Comparison of ENCODE assay signal across 11 cellular contexts in the genomic region with DNA sequence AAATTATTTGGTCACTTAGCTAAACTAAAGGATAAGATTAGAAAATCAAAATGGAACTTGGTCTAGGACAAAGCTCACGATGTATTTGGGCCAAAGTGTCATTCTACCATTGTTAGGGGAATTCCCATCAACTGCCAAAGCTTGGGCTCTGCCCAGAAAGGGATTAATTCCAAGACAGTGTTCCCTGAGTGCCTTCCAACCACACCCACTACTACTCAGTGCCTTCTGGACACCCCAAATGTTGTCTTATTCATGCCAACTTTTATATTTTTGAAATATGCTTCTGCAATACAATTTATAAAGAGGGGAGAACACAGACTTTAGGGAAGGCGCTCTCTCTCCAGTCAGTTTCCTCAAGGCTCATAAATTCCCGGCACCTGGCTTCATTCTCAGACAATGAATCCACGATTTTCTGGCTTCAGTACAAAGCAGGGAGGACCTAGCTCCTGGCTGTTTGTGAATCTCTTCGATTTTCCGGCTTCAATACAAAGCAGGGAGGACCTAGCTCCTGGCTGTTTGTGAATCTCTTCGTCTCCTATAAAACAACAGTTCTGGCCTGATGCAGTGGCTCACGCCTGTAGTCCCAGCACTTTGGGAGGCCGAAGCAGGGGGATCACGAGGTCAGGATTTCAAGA.
DNase-seq lines count a peak whose midpoint lies in the region; ATAC-seq, FAIRE-seq and TF ChIP-seq lines count a peak whose summit lies in the region.
"Had no signal": no experiment of that assay in that cellular context is flagged by ENCODE, and none has a peak within 500 bp of the region (broad histone marks: within the 10 kb centered on the region; RNA-seq: fewer than 3 reads in every experiment).

No MANE protein-coding gene starts in this region.

- H3F3A ChIP-seq in smooth muscle cell (ENCODE audit: low read depth) = no peaks in the 10 kb centered on the region

- H3K9ac ChIP-seq in iPS-20b (ENCODE audit: low read depth, low read length) (peak overlapping the region; percentile 16; the same call in 1 of the 2 replicates), smooth muscle cell (ENCODE audit: low read depth) (no peak overlapping the region)

- CTCF ChIA-PET in WTC11 (lab: Charles Lee) = interaction anchor here (0.5 to 2.6 kb wide), 6 partner anchors 54 to 317 kb away, joined by 3 to 9 read pairs (median 3); no protein-coding TSS in a partner anchor

- POLR2A ChIA-PET in WTC11 (lab: Charles Lee) = no interaction called here

- FAIRE-seq in GM19239 (lab: Jason Lieb, UNC) = no peak

- H3K27me3 ChIP-seq in iPS-20b (ENCODE audit: insufficient read depth, low read length) = no peaks in the 10 kb centered on the region
- H3K27me3 ChIP-seq in smooth muscle cell (ENCODE audit: low read depth) = no peaks in the 10 kb centered on the region

- DNase-seq in HT1080 (ENCODE audit: low read depth) (peak; percentile 23), WTC11 (ENCODE audit: low spot score) (no peak), smooth muscle cell (lab: John Stamatoyannopoulos, UW; ENCODE audit: unreplicated experiment) (no peak), NOMO-1 treated with dmso at 0.1 percent for 144 hours (lab: John Stamatoyannopoulos, UW; ENCODE audit: unreplicated experiment) (no peak), COLO668 (lab: John Stamatoyannopoulos, UW; ENCODE audit: unreplicated experiment) (no peak), GM19239 (ENCODE audit: insufficient read length, low spot score) (no peak)
- no peak for DNase-seq in stimulated activated CD4-positive, alpha-beta T cell treated with anti-CD3 and anti-CD28 coated beads, Interleukin-4, amount 100 ng/mL, for 1 hour
- DNase-seq: cortex of kidney, T1000 had no signal

- peaks cover 19% of the 10 kb centered on the region for H3K4me1 Mint-ChIP-seq in WTC11

- 64% methylated on average over 10 of the region's 10 CpGs for WGBS in smooth muscle cell (ENCODE audit: low lambda C conversion rate)

- no peaks in the 10 kb centered on the region for H3K36me3 Mint-ChIP-seq in WTC11

- peak; percentile 88 for ATAC-seq in WTC11

- no peaks in the 10 kb centered on the region for H3K79me2 ChIP-seq in smooth muscle cell (ENCODE audit: low read depth)

- H4K20me1 ChIP-seq in smooth muscle cell (ENCODE audit: low read depth) = no peaks in the 10 kb centered on the region

- peak overlapping the region; percentile 54 for H2AFZ ChIP-seq in smooth muscle cell (ENCODE audit: low read depth)

- H3K36me3 ChIP-seq in iPS-20b (ENCODE audit: insufficient read depth, low read depth, low read length) (no peaks in the 10 kb centered on the region), smooth muscle cell (ENCODE audit: low read depth) (no peaks in the 10 kb centered on the region)

- H3K27ac Mint-ChIP-seq in WTC11 = peak overlapping the region; percentile 85
- H3K27ac Mint-ChIP-seq: activated T-helper 1 cell treated with anti-CD3 and anti-CD28 coated beads, Interleukin-12 subunit alpha, Interleukin-12 subunit beta, Interleukin-2, Interleukin-4 antibody, amounts not matched to agents 30 ng/mL and 10 ng/mL and 1 ng/mL, durations not matched to agents 14 hours and 24 hours and 36 hours had no signal

- H3K9me3 Mint-ChIP-seq in WTC11 = no peaks in the 10 kb centered on the region
- H3K9me3 Mint-ChIP-seq: activated T-helper 1 cell treated with anti-CD3 and anti-CD28 coated beads, Interleukin-12 subunit alpha, Interleukin-12 subunit beta, Interleukin-2, Interleukin-4 antibody, amounts not matched to agents 30 ng/mL and 10 ng/mL and 1 ng/mL, durations not matched to agents 14 hours and 24 hours and 36 hours had no signal

- no peak overlapping the region for H3K27ac ChIP-seq in iPS-20b (ENCODE audit: low read length)
- no peak overlapping the region for H3K27ac ChIP-seq in smooth muscle cell (ENCODE audit: low read depth)

- 0 out of 2 replicates have a peak overlapping the region, but pooled peaks have one; percentile 5 for H3K4me3 Mint-ChIP-seq in WTC11
- H3K4me3 Mint-ChIP-seq: activated T-helper 1 cell treated with anti-CD3 and anti-CD28 coated beads, Interleukin-12 subunit alpha, Interleukin-12 subunit beta, Interleukin-2, Interleukin-4 antibody, amounts not matched to agents 30 ng/mL and 10 ng/mL and 1 ng/mL, durations not matched to agents 14 hours and 24 hours and 36 hours had no signal

- H3K27me3 Mint-ChIP-seq in WTC11 (ENCODE audit: low read depth) = no peaks in the 10 kb centered on the region

- H3K4me1 ChIP-seq in iPS-20b (ENCODE audit: insufficient read depth, low read length) = peaks cover 2% of the 10 kb centered on the region; the same call in 1 of the 2 replicates
- H3K4me1 ChIP-seq in smooth muscle cell (ENCODE audit: low read depth) = no peaks in the 10 kb centered on the region

- TF ChIP-seq CTCF in WTC11 (IDR thresholded peaks at IDR 0.05) (no peak), smooth muscle cell (IDR thresholded peaks at IDR 0.05; ENCODE audit: borderline replicate concordance, insufficient read depth, poor library complexity, severe bottlenecking) (no peak)

- H3K9me3 ChIP-seq in iPS-20b (ENCODE audit: insufficient read depth, low read depth, low read length) (no peaks in the 10 kb centered on the region), smooth muscle cell (replicated peaks; ENCODE audit: low read depth) (no peaks in the 10 kb centered on the region)

- H3K4me2 ChIP-seq in smooth muscle cell = no peak overlapping the region

- no peak overlapping the region for H3K4me3 ChIP-seq in iPS-20b (ENCODE audit: low read length)
- H3K4me3 ChIP-seq in smooth muscle cell = no peak overlapping the region

TF ChIP-seq in WTC11, 78 proteins besides CTCF, POLR2A, EP300 and RAD21 (continues in another document):
- TF ChIP-seq JUN (CRISPR knock-in tag; IDR thresholded peaks at IDR 0.05) (no peak), ZNF232 (CRISPR knock-in tag; IDR thresholded peaks at IDR 0.05) (no peak), FOXJ3 (CRISPR knock-in tag; IDR thresholded peaks at IDR 0.05; ENCODE audit: borderline replicate concordance) (no peak), ATF1 (CRISPR knock-in tag; IDR thresholded peaks at IDR 0.05) (no peak), CREM (CRISPR knock-in tag; IDR thresholded peaks at IDR 0.05) (no peak), ETV6 (CRISPR knock-in tag; IDR thresholded peaks at IDR 0.05) (no peak), RELA (CRISPR knock-in tag; IDR thresholded peaks at IDR 0.05; ENCODE audit: borderline replicate concordance) (no peak)
- TF ChIP-seq, protein P1, sequence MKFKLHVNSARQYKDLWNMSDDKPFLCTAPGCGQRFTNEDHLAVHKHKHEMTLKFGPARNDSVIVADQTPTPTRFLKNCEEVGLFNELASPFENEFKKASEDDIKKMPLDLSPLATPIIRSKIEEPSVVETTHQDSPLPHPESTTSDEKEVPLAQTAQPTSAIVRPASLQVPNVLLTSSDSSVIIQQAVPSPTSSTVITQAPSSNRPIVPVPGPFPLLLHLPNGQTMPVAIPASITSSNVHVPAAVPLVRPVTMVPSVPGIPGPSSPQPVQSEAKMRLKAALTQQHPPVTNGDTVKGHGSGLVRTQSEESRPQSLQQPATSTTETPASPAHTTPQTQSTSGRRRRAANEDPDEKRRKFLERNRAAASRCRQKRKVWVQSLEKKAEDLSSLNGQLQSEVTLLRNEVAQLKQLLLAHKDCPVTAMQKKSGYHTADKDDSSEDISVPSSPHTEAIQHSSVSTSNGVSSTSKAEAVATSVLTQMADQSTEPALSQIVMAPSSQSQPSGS (CRISPR knock-in tag; IDR thresholded peaks at IDR 0.05; ENCODE audit: borderline replicate concordance, low read depth) = no peak
- TF ChIP-seq, protein P2, sequence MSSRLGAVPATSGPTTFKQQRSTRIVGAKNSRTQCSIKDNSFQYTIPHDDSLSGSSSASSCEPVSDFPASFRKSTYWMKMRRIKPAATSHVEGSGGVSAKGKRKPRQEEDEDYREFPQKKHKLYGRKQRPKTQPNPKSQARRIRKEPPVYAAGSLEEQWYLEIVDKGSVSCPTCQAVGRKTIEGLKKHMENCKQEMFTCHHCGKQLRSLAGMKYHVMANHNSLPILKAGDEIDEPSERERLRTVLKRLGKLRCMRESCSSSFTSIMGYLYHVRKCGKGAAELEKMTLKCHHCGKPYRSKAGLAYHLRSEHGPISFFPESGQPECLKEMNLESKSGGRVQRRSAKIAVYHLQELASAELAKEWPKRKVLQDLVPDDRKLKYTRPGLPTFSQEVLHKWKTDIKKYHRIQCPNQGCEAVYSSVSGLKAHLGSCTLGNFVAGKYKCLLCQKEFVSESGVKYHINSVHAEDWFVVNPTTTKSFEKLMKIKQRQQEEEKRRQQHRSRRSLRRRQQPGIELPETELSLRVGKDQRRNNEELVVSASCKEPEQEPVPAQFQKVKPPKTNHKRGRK (CRISPR knock-in tag; IDR thresholded peaks at IDR 0.05; ENCODE audit: borderline replicate concordance) = no peak
- TF ChIP-seq, protein P3, sequence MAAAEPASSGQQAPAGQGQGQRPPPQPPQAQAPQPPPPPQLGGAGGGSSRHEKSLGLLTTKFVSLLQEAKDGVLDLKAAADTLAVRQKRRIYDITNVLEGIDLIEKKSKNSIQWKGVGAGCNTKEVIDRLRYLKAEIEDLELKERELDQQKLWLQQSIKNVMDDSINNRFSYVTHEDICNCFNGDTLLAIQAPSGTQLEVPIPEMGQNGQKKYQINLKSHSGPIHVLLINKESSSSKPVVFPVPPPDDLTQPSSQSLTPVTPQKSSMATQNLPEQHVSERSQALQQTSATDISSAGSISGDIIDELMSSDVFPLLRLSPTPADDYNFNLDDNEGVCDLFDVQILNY (CRISPR knock-in tag; IDR thresholded peaks at IDR 0.05) = no peak
- TF ChIP-seq, protein P4, sequence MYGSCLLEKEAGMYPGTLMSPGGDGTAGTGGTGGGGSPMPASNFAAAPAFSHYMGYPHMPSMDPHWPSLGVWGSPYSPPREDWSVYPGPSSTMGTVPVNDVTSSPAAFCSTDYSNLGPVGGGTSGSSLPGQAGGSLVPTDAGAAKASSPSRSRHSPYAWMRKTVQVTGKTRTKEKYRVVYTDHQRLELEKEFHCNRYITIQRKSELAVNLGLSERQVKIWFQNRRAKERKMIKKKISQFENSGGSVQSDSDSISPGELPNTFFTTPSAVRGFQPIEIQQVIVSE (CRISPR knock-in tag; IDR thresholded peaks at IDR 0.05; ENCODE audit: borderline replicate concordance) = no peak
- TF ChIP-seq, protein P5, sequence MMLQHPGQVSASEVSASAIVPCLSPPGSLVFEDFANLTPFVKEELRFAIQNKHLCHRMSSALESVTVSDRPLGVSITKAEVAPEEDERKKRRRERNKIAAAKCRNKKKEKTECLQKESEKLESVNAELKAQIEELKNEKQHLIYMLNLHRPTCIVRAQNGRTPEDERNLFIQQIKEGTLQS (CRISPR knock-in tag; conservative IDR thresholded peaks at IDR 0.05) = no peak
- TF ChIP-seq, protein P6, sequence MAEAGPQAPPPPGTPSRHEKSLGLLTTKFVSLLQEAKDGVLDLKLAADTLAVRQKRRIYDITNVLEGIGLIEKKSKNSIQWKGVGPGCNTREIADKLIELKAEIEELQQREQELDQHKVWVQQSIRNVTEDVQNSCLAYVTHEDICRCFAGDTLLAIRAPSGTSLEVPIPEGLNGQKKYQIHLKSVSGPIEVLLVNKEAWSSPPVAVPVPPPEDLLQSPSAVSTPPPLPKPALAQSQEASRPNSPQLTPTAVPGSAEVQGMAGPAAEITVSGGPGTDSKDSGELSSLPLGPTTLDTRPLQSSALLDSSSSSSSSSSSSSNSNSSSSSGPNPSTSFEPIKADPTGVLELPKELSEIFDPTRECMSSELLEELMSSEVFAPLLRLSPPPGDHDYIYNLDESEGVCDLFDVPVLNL (CRISPR knock-in tag; IDR thresholded peaks at IDR 0.05; ENCODE audit: borderline replicate concordance, low read depth) = no peak
